Comparison of ENCODE assay signal across 8 cellular contexts in the genomic region with DNA sequence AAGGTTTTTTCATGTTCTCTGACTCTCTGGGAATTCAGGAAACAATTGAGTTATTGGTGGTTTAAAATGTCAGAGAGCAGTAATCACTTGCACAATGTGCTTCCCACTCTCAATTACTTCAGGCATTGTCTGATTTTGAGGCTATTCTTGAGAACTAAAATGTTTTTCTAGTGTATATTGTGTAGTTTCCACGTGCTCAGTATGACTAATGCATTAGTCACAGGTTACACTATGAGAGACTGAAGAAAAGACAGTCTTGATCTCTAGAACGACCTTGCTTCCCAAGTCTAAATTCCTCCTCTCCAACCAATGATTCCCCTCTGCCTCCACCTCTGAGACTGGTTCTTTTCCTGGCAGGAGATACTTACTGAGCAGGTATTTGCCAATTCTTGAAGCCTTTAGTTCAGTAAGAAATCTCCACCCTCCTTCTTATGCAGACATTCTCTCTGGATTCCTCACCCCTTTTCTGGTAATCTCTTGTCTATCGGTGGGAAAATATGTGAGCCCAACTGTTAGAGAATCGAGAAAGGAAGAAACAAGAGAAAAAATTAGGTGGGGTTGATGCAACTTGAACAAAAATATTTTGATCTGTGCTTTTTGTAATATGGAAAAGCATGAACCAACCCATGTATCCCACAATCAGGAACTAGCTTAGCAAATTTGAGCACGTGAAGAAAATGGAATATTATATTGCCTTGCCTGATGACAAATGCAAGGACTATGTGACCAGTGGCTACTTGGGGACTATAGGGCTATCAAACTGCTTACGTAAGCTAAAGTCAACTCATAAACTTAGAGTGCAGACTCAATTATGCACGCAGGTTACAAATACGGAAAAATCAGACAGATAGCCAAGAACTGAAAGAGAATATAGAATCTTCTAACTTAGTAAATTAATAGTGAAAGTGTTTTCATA.
DNase-seq lines count a peak whose midpoint lies in the region; ATAC-seq, FAIRE-seq and TF ChIP-seq lines count a peak whose summit lies in the region.

No MANE protein-coding gene starts in this region.

- intact Hi-C loops in aorta (cut with DNase I), result loop anchor here in 1 of 2 donors (10.0 kb wide), 1 partner anchor 147 kb away; no protein-coding TSS in a partner anchor

- peak; percentile 91 for FAIRE-seq in keratinocyte (lab: Jason Lieb, UNC)

- H3K9me3 ChIP-seq in keratinocyte (ENCODE audit: control insufficient read depth, low read depth, low read length), result peaks cover 13% of the 10 kb centered on the region
- H3K9me3 ChIP-seq in aorta (ENCODE audit: control insufficient read depth, low read length), result no peaks in the 10 kb centered on the region

- H3K27ac ChIP-seq in keratinocyte (ENCODE audit: control insufficient read depth, insufficient read depth, low read length) (peak overlapping the region; percentile 66), aorta (ENCODE audit: low read depth in 1 of 2, low read length in 2 of 2) (no peak overlapping the region)

- H3K4me3 Mint-ChIP-seq in activated naive CD8-positive, alpha-beta T cell treated with anti-CD3 and anti-CD28 coated beads, Interleukin-2, amount 50 U/mL, for 24 hours, result no peak overlapping the region

- no peak overlapping the region for H2AFZ ChIP-seq in keratinocyte (ENCODE audit: control insufficient read depth, low read length)

- H3K4me1 ChIP-seq in keratinocyte (ENCODE audit: control insufficient read depth, extremely low read depth, insufficient read depth, low read length), result peaks cover 22% of the 10 kb centered on the region
- no peaks in the 10 kb centered on the region for H3K4me1 ChIP-seq in aorta (ENCODE audit: control insufficient read depth in 1 of 2, insufficient read depth in 2 of 2, low read length in 2 of 2)

- H3K36me3 ChIP-seq in keratinocyte (ENCODE audit: control insufficient read depth in 2 of 2, extremely low read depth in 1 of 2, insufficient read depth in 2 of 2, low read length in 2 of 2), result no peaks in the 10 kb centered on the region
- no peaks in the 10 kb centered on the region for H3K36me3 ChIP-seq in aorta (ENCODE audit: control insufficient read depth in 1 of 2, insufficient read depth in 2 of 2, low read length in 1 of 2)

- H3K36me3 Mint-ChIP-seq in activated naive CD8-positive, alpha-beta T cell treated with anti-CD3 and anti-CD28 coated beads, Interleukin-2, amount 50 U/mL, for 24 hours (ENCODE audit: low read depth), result no peaks in the 10 kb centered on the region

- H3K4me3 ChIP-seq in keratinocyte (ENCODE audit: control insufficient read depth in 2 of 3, extremely low read depth in 1 of 3, insufficient read depth in 2 of 3, low read depth in 1 of 3, low read length in 3 of 3) (peak overlapping the region in 1 of 3 experiments; percentile 22), aorta (ENCODE audit: low read length in 2 of 2) (no peak overlapping the region)

- H3K4me1 Mint-ChIP-seq in activated naive CD8-positive, alpha-beta T cell treated with anti-CD3 and anti-CD28 coated beads, Interleukin-2, amount 50 U/mL, for 24 hours, result peaks cover 33% of the 10 kb centered on the region

- no peak for TF ChIP-seq CTCF in keratinocyte (optimal IDR thresholded peaks at IDR 0.05 in 1 of 3, IDR thresholded peaks at IDR 0.05 in 1 of 3, conservative IDR thresholded peaks at IDR 0.05 in 1 of 3; ENCODE audit: extremely low read depth in 1 of 3, insufficient read depth in 2 of 3, low read length in 3 of 3)

- H3K9me1 ChIP-seq in keratinocyte (ENCODE audit: control insufficient read depth, extremely low read depth, insufficient read depth, low read length), result no peaks in the 10 kb centered on the region

- H3K4me2 ChIP-seq in keratinocyte (ENCODE audit: control insufficient read depth, extremely low read depth, insufficient read depth, low read depth, low read length), result peak overlapping the region; percentile 17

- dilution Hi-C loops in keratinocyte (cut with MboI; ENCODE audit: extremely low pct_ligation_motif_present, low sequenced_read_pairs), result loop anchor here (10.0 kb wide), 2 partner anchors 137 to 337 kb away; a partner anchor contains a TSS

- peaks cover 4% of the 10 kb centered on the region for H3K9me3 Mint-ChIP-seq in activated naive CD8-positive, alpha-beta T cell treated with anti-CD3 and anti-CD28 coated beads, Interleukin-2, amount 50 U/mL, for 24 hours

- 57% methylated on average over 8 of the region's 8 CpGs for WGBS in aorta, 2 donors

- no peaks in the 10 kb centered on the region for H4K20me1 ChIP-seq in keratinocyte (ENCODE audit: control insufficient read depth, extremely low read depth, insufficient read depth, low read length)

- H3K9ac ChIP-seq in keratinocyte (ENCODE audit: control insufficient read depth, extremely low read depth, insufficient read depth, low read length), result peak overlapping the region; percentile 7

- no peaks in the 10 kb centered on the region for H3K79me2 ChIP-seq in keratinocyte (ENCODE audit: control insufficient read depth, insufficient read depth, low read length)

- peak; percentile 41 for DNase-seq in Ammon's horn (ENCODE audit: low spot score)
- peak; percentile 70 for DNase-seq in HT-29 (ENCODE audit: low spot score)
- no peak for DNase-seq in activated naive CD8-positive, alpha-beta T cell treated with anti-CD3 and anti-CD28 coated beads, Interleukin-2, amount 50 U/mL, for 24 hours
- peak; percentile 89 for DNase-seq in keratinocyte (ENCODE audit: low read depth, low spot score)
- DNase-seq in aorta, result no peak
- no peak for DNase-seq in stimulated activated CD4-positive, alpha-beta T cell treated with anti-CD3 and anti-CD28 coated beads, Interleukin-15, amount 100 ng/mL, for 24 hours
- DNase-seq in stimulated activated CD4-positive, alpha-beta T cell treated with anti-CD3 and anti-CD28 coated beads, Interleukin-4, amount 100 ng/mL, for 24 hours, result no peak
- no peak for DNase-seq in stimulated activated CD4-positive, alpha-beta T cell treated with anti-CD3 and anti-CD28 coated beads, Interleukin-2, amount 100 ng/mL, for 24 hours

- H3K27me3 Mint-ChIP-seq in activated naive CD8-positive, alpha-beta T cell treated with anti-CD3 and anti-CD28 coated beads, Interleukin-2, amount 50 U/mL, for 24 hours, result peaks cover 3% of the 10 kb centered on the region

- H3K27ac Mint-ChIP-seq in activated naive CD8-positive, alpha-beta T cell treated with anti-CD3 and anti-CD28 coated beads, Interleukin-2, amount 50 U/mL, for 24 hours, result no peak overlapping the region

- ATAC-seq in activated naive CD8-positive, alpha-beta T cell treated with anti-CD3 and anti-CD28 coated beads, Interleukin-2, amount 50 U/mL, for 24 hours, result peak; percentile 92
- ATAC-seq in aorta (ENCODE audit: low FRiP score), result peak; percentile 72

- no peaks in the 10 kb centered on the region for H3K27me3 ChIP-seq in keratinocyte (ENCODE audit: control insufficient read depth, extremely low read depth, insufficient read depth, low read length)
- H3K27me3 ChIP-seq in aorta (ENCODE audit: control insufficient read depth in 1 of 2, insufficient read depth in 2 of 2, low read length in 1 of 2), result no peaks in the 10 kb centered on the region

Comparison
In these comparisons a context has a peak if more than half of its experiments do, and no peak if none do; other contexts are left out.
1. DNase-seq: peak in Ammon's horn (single experiment), HT-29 (single experiment) and keratinocyte (single experiment); none in activated naive CD8-positive, alpha-beta T cell treated with anti-CD3 and anti-CD28 coated beads, Interleukin-2, amount 50 U/mL, for 24 hours (single experiment), aorta (0 of 2), stimulated activated CD4-positive, alpha-beta T cell treated with anti-CD3 and anti-CD28 coated beads, Interleukin-15, amount 100 ng/mL, for 24 hours (single experiment), stimulated activated CD4-positive, alpha-beta T cell treated with anti-CD3 and anti-CD28 coated beads, Interleukin-4, amount 100 ng/mL, for 24 hours (single experiment) and stimulated activated CD4-positive, alpha-beta T cell treated with anti-CD3 and anti-CD28 coated beads, Interleukin-2, amount 100 ng/mL, for 24 hours (0 of 2).